Comparison of ENCODE assay signal across 17 cellular contexts in the genomic region with DNA sequence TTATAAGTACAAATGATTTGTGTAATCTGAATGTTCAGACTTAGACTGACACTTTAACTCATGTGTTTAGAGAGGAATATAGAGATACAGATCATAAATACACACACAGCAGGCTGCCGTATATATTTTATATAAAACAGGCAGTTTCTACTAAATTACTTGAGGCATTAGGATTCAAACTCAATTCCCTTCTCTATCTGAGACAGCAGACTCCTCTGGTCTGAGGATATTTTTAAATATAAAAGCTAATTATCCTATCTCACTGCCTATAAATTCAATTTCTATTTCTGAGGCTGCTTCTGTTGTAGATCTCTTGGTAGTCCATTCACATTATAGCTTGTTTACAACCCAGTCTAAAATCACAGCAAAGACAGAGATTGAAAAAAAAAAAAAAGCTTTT. TPM values are rescaled to one million over a fixed set of nuclear protein-coding genes. Genes with fewer than 3 reads are reported as not detected.
DNase-seq lines count a peak whose midpoint lies in the region; ATAC-seq and TF ChIP-seq lines count a peak whose summit lies in the region.
"Had no signal": no experiment of that assay in that cellular context is flagged by ENCODE, and none has a peak within 500 bp of the region (broad histone marks: within the 10 kb centered on the region; RNA-seq: fewer than 3 reads in every experiment).

No MANE protein-coding gene starts in this region.

- no peak overlapping the region for H3K4me2 ChIP-seq in parathyroid adenoma (ENCODE audit: low read length)

- peaks cover 5 to 19% of the 10 kb centered on the region in 2 donors for H3K36me3 Mint-ChIP-seq in activated T-cell treated with anti-CD3 and anti-CD28 coated beads, Interleukin-2, amount 50 U/mL, for 72 hours (ENCODE audit: insufficient read depth in 2 of 2)
- peaks cover 32% of the 10 kb centered on the region for H3K36me3 Mint-ChIP-seq in T-cell

- no peak for DNase-seq in activated T-cell treated with anti-CD3 and anti-CD28 coated beads, Interleukin-2, amount 50 U/mL, for 72 hours
- DNase-seq in activated T-cell treated with anti-CD3 and anti-CD28 coated beads, Interleukin-2, amount 50 U/mL, for 48 hours: no peak
- no peak for DNase-seq in T-cell
- DNase-seq in transverse colon: no peak
- no peak for DNase-seq in NCI-H446 (lab: John Stamatoyannopoulos, UW)
- no peak for DNase-seq in cerebellar nuclear complex (lab: John Stamatoyannopoulos, UW)
- DNase-seq: CD8-positive, alpha-beta memory T cell; GDM1; MG63; NCI-H1092; NCI-H146; NCI-H2081 had no signal

- H3K27me3 ChIP-seq in parathyroid adenoma (ENCODE audit: control insufficient read depth, insufficient read depth, low read length) (no peaks in the 10 kb centered on the region), transverse colon (no peaks in the 10 kb centered on the region)
- H3K27me3 ChIP-seq: MG63 had no signal

- H3K4me3 ChIP-seq in parathyroid adenoma (ENCODE audit: low read depth, low read length) (no peak overlapping the region), transverse colon (no peak overlapping the region)
- H3K4me3 ChIP-seq: GM12878, MG63 had no signal

- peaks cover 14% of the 10 kb centered on the region for H3K4me1 ChIP-seq in parathyroid adenoma
- peaks cover 0 to 24% (median 2%) of the 10 kb centered on the region in 4 donors for H3K4me1 ChIP-seq in transverse colon

- H3K27me3 Mint-ChIP-seq in activated T-cell treated with anti-CD3 and anti-CD28 coated beads, Interleukin-2, amount 50 U/mL, for 72 hours (ENCODE audit: low read depth): no peaks in the 10 kb centered on the region
- no peaks in the 10 kb centered on the region for H3K27me3 Mint-ChIP-seq in T-cell
- H3K27me3 Mint-ChIP-seq: CD8-positive, alpha-beta memory T cell had no signal

- H3K79me2 ChIP-seq in parathyroid adenoma: no peaks in the 10 kb centered on the region

- intact Hi-C loops in transverse colon (cut with DNase I; ENCODE audit: low total_unique reads): no loop called here

- in situ Hi-C loops in transverse colon (cut with MboI; ENCODE audit: low pct_ligation_motif_present in 1 of 4, low pct_unique_long_range_greater_than_20kb in 1 of 4, low sequenced_read_pairs in 3 of 4): no loop called here

- H3K9me3 ChIP-seq in parathyroid adenoma (ENCODE audit: control insufficient read depth, low read length) (no peaks in the 10 kb centered on the region), transverse colon (no peaks in the 10 kb centered on the region)
- H3K9me3 ChIP-seq: MG63 had no signal

- peak overlapping the region; percentile 28 for H3K27ac Mint-ChIP-seq in activated T-cell treated with anti-CD3 and anti-CD28 coated beads, Interleukin-2, amount 50 U/mL, for 72 hours
- H3K27ac Mint-ChIP-seq in T-cell: peak overlapping the region; percentile 65 to 79

- no peaks in the 10 kb centered on the region for H3K9me3 Mint-ChIP-seq in activated T-cell treated with anti-CD3 and anti-CD28 coated beads, Interleukin-2, amount 50 U/mL, for 72 hours
- no peaks in the 10 kb centered on the region for H3K9me3 Mint-ChIP-seq in T-cell
- H3K9me3 Mint-ChIP-seq: CD8-positive, alpha-beta memory T cell had no signal

- no peak for ATAC-seq in activated T-cell treated with anti-CD3 and anti-CD28 coated beads, Interleukin-2, amount 50 U/mL, for 72 hours (replicated peaks in 1 of 2)
- ATAC-seq in T-cell (replicated peaks in 1 of 4) (no peak), GM18867 (IDR thresholded peaks at IDR 0.05; ENCODE audit: unreplicated experiment) (no peak)
- ATAC-seq: Panc1 had no signal

- H3K4me1 Mint-ChIP-seq in activated T-cell treated with anti-CD3 and anti-CD28 coated beads, Interleukin-2, amount 50 U/mL, for 72 hours (ENCODE audit: low read depth): peaks cover 90% of the 10 kb centered on the region
- H3K4me1 Mint-ChIP-seq in T-cell: peaks cover 84 to 97% (median 94%) of the 10 kb centered on the region in 3 donors

- no peak for TF ChIP-seq EP300 in transverse colon (IDR thresholded peaks at IDR 0.05; ENCODE audit: low read depth)

- H3K9ac ChIP-seq in parathyroid adenoma: no peak overlapping the region

- H2AFZ ChIP-seq in parathyroid adenoma: no peak overlapping the region

- no peak for TF ChIP-seq POLR2A in transverse colon (IDR thresholded peaks at IDR 0.05)

- H3K36me3 ChIP-seq in parathyroid adenoma (ENCODE audit: control insufficient read depth, insufficient read depth, low read length): no peaks in the 10 kb centered on the region
- H3K36me3 ChIP-seq in transverse colon: no peaks in the 10 kb centered on the region
- H3K36me3 ChIP-seq: MG63 had no signal

- 67 to 92% methylated on average over 1 of the region's 1 CpG for WGBS in transverse colon (ENCODE audit: low coverage in 1 of 2), 2 donors

- no peak overlapping the region for H3K4me3 Mint-ChIP-seq in activated T-cell treated with anti-CD3 and anti-CD28 coated beads, Interleukin-2, amount 50 U/mL, for 72 hours
- H3K4me3 Mint-ChIP-seq in T-cell: no peak overlapping the region

- CTCF ChIA-PET in T-cell (lab: Charles Lee): interaction anchor here (0.6 to 0.7 kb wide), 3 partner anchors 10 to 172 kb away, joined by 3 to 4 read pairs (median 3); no protein-coding TSS in a partner anchor

- no peak for TF ChIP-seq CTCF in parathyroid adenoma (IDR thresholded peaks at IDR 0.05)
- TF ChIP-seq CTCF in transverse colon (IDR thresholded peaks at IDR 0.05): no peak

- H3K27ac ChIP-seq in parathyroid adenoma: peak overlapping the region; percentile 60
- peak overlapping the region in 3 of 4 donors; percentile 10 to 44 (median 18) for H3K27ac ChIP-seq in transverse colon
- H3K27ac ChIP-seq: 22Rv1 had no signal

- POLR2A ChIA-PET in T-cell (lab: Charles Lee): interaction anchor here in 1 of 2 donors (0.6 kb wide), 1 partner anchor 45 kb away, joined by 4 read pairs; no protein-coding TSS in a partner anchor

RNA-seq across cellular contexts. Expression of gene BCL2, which starts 46.9 kb away (rescaled TPM):
- total RNA-seq in activated T-cell treated with anti-CD3 and anti-CD28 coated beads, Interleukin-2, amount 50 U/mL, for 72 hours: 100 to 1,000 TPM in 1 of 2 donors, 10 to 100 TPM in 1; 98.3 to 133 TPM
- total RNA-seq in T-cell (100 to 1,000 TPM; 113 to 201 (median 123) TPM), transverse colon (10 to 100 TPM; 14.3 to 34.8 (median 23.5) TPM)
